ENCODE assay signal across 8 cellular contexts in genomic region chr6:30572078-30572605, GRCh38. TPM values are rescaled to one million over a fixed set of nuclear protein-coding genes. Genes with fewer than 3 reads are reported as not detected.
DNase-seq lines count a peak whose midpoint lies in the region; ATAC-seq and TF ChIP-seq lines count a peak whose summit lies in the region.

No MANE protein-coding gene starts in this region.

- intact Hi-C loops in PC-9 (cut with micrococcal nuclease; ENCODE audit: unreplicated experiment) = no loop called here

- ATAC-seq in HG02763 (IDR thresholded peaks at IDR 0.05; ENCODE audit: unreplicated experiment) (no peak), HG03439 (IDR thresholded peaks at IDR 0.05; ENCODE audit: unreplicated experiment) (no peak)

- no peaks in the 10 kb centered on the region for H3K9me3 Mint-ChIP-seq in CD8-positive, alpha-beta memory T cell

- no peaks in the 10 kb centered on the region for H3K27me3 Mint-ChIP-seq in CD8-positive, alpha-beta memory T cell

- no peak for DNase-seq in CD8-positive, alpha-beta memory T cell
- peak in 1 of 2 experiments; percentile 54 for DNase-seq in PC-9
- DNase-seq in epithelial cell of prostate (ENCODE audit: low read depth, low spot score) = peak; percentile 56
- no peak for DNase-seq in NCI-H1048 (lab: John Stamatoyannopoulos, UW)
- no peak for DNase-seq in DMS 273 (lab: John Stamatoyannopoulos, UW; ENCODE audit: unreplicated experiment)

- H2AFZ ChIP-seq in PC-9 = no peak overlapping the region

- TF ChIP-seq CTCF in PC-9 (conservative IDR thresholded peaks at IDR 0.05) (no peak), neutrophil (IDR thresholded peaks at IDR 0.05) (no peak)

- H3K36me3 Mint-ChIP-seq in CD8-positive, alpha-beta memory T cell = peaks cover 0 to 34% (median 7%) of the 10 kb centered on the region in 3 donors

- peak overlapping the region; percentile 92 for H3K4me3 ChIP-seq in CD8-positive, alpha-beta memory T cell (ENCODE audit: low read length)
- peak overlapping the region; percentile 80 for H3K4me3 ChIP-seq in PC-9
- peak overlapping the region; percentile 90 to 92 for H3K4me3 ChIP-seq in neutrophil (ENCODE audit: low read depth in 1 of 2, low read length in 1 of 2)

- peaks cover 43% of the 10 kb centered on the region for H4K20me1 ChIP-seq in PC-9 (ENCODE audit: insufficient read depth)

- peaks cover 50% of the 10 kb centered on the region for H3K79me2 ChIP-seq in PC-9 (ENCODE audit: low read depth)

- peak overlapping the region; percentile 96 to 100 (median 100) for H3K27ac Mint-ChIP-seq in CD8-positive, alpha-beta memory T cell

- H3K27ac ChIP-seq in CD8-positive, alpha-beta memory T cell (ENCODE audit: low read depth, low read length) = peak overlapping the region; percentile 94
- H3K27ac ChIP-seq in PC-9 = peak overlapping the region; percentile 49; the same call in 1 of the 2 replicates
- peak overlapping the region; percentile 87 for H3K27ac ChIP-seq in epithelial cell of prostate
- peak overlapping the region; percentile 90 for H3K27ac ChIP-seq in neutrophil

- no peaks in the 10 kb centered on the region for H3K9me3 ChIP-seq in CD8-positive, alpha-beta memory T cell (ENCODE audit: low read length)
- H3K9me3 ChIP-seq in PC-9 (ENCODE audit: insufficient read depth, low read depth) (no peaks in the 10 kb centered on the region), neutrophil (no peaks in the 10 kb centered on the region)

- peaks cover 7% of the 10 kb centered on the region for H3K36me3 ChIP-seq in CD8-positive, alpha-beta memory T cell (ENCODE audit: insufficient read depth, low read length)
- H3K36me3 ChIP-seq in PC-9 (ENCODE audit: low read depth) (peaks cover 18% of the 10 kb centered on the region; the same call in 1 of the 2 replicates), neutrophil (peaks cover 5% of the 10 kb centered on the region)

- H3K4me1 Mint-ChIP-seq in CD8-positive, alpha-beta memory T cell = peaks cover 69 to 82% (median 77%) of the 10 kb centered on the region in 3 donors

- no TSS peak for BruUV-seq in PC-9 (replicated peaks; lab: Mats Ljungman, UMichigan)

- POLR2A ChIA-PET in CD8-positive, alpha-beta memory T cell (lab: Charles Lee) = no interaction called here
- POLR2A ChIA-PET in PC-9 (lab: Charles Lee; ENCODE audit: unreplicated experiment) = interaction anchor here (0.7 kb wide), 2 partner anchors 245 to 631 kb away, joined by 3 to 5 read pairs; no protein-coding TSS in a partner anchor

- CTCF ChIA-PET in CD8-positive, alpha-beta memory T cell (lab: Charles Lee) = no interaction called here
- CTCF ChIA-PET in PC-9 (lab: Charles Lee) = interaction anchor here (0.6 kb wide), 1 partner anchor 24 kb away, joined by 8 read pairs; no protein-coding TSS in a partner anchor

- H3K4me2 ChIP-seq in PC-9 = peak overlapping the region; percentile 96

- H3K4me3 Mint-ChIP-seq in CD8-positive, alpha-beta memory T cell = peak overlapping the region; percentile 92 to 100 (median 98)

- H3F3A ChIP-seq in PC-9 (ENCODE audit: insufficient read depth, low read depth) = peaks cover 14% of the 10 kb centered on the region; the same call in 1 of the 2 replicates

- H3K27me3 ChIP-seq in CD8-positive, alpha-beta memory T cell (ENCODE audit: insufficient read depth, low read length, poor library complexity, severe bottlenecking) = no peaks in the 10 kb centered on the region
- H3K27me3 ChIP-seq in PC-9 (ENCODE audit: insufficient read depth, low read depth) (no peaks in the 10 kb centered on the region), neutrophil (no peaks in the 10 kb centered on the region)

- H3K9me2 ChIP-seq in PC-9 (ENCODE audit: insufficient read depth) = no peaks in the 10 kb centered on the region

- peaks cover 53% of the 10 kb centered on the region for H3K4me1 ChIP-seq in CD8-positive, alpha-beta memory T cell (ENCODE audit: insufficient read depth, low read length)
- H3K4me1 ChIP-seq in PC-9 (replicated peaks; ENCODE audit: insufficient read depth) (peaks cover 33% of the 10 kb centered on the region), neutrophil (ENCODE audit: control insufficient read depth in 1 of 2, insufficient read depth in 1 of 2, low read depth in 1 of 2, low read length in 1 of 2) (peaks cover 19 to 20% of the 10 kb centered on the region in 2 experiments)

RNA-seq across cellular contexts. Expression of gene ABCF1, which starts 0.9 kb away (rescaled TPM):
- 100 to 1,000 TPM; 127 to 133 TPM for total RNA-seq in CD8-positive, alpha-beta memory T cell
- 54.0 TPM for polyA plus RNA-seq in CD8-positive, alpha-beta memory T cell
- 64.0 and 73.7 TPM in 2 replicates for total RNA-seq in PC-9 (2021)

RNA-seq across cellular contexts. Expression of gene PRR3, which starts 15.0 kb away (rescaled TPM):
- total RNA-seq in CD8-positive, alpha-beta memory T cell = 10 to 100 TPM; 28.2 to 28.9 TPM
- polyA plus RNA-seq in CD8-positive, alpha-beta memory T cell = 8.9 TPM
- 14.7 and 16.9 TPM in 2 replicates for total RNA-seq in PC-9 (2021)

RNA-seq across cellular contexts. Expression of gene GNL1, which starts 15.9 kb away (rescaled TPM):
- 100 to 1,000 TPM; 100 to 102 TPM for total RNA-seq in CD8-positive, alpha-beta memory T cell
- polyA plus RNA-seq in CD8-positive, alpha-beta memory T cell = 49.8 TPM
- total RNA-seq in PC-9 (2021) = 114 and 123 TPM in 2 replicates

RNA-seq across cellular contexts. Expression of gene PPP1R10, which starts 44.9 kb away (rescaled TPM):
- 100 to 1,000 TPM; 115 to 117 TPM for total RNA-seq in CD8-positive, alpha-beta memory T cell
- polyA plus RNA-seq in CD8-positive, alpha-beta memory T cell = 27.3 TPM
- total RNA-seq in PC-9 (2021) = 47.6 and 69.5 TPM in 2 replicates

RNA-seq across cellular contexts. Expression of gene MRPS18B, which starts 45.5 kb away (rescaled TPM):
- total RNA-seq in CD8-positive, alpha-beta memory T cell = 100 to 1,000 TPM; 102 to 103 TPM
- polyA plus RNA-seq in CD8-positive, alpha-beta memory T cell = 113 TPM
- total RNA-seq in PC-9 (2021) = 65.2 and 86.8 TPM in 2 replicates
